Comparison of ENCODE assay signal across 8 cellular contexts in the genomic region with DNA sequence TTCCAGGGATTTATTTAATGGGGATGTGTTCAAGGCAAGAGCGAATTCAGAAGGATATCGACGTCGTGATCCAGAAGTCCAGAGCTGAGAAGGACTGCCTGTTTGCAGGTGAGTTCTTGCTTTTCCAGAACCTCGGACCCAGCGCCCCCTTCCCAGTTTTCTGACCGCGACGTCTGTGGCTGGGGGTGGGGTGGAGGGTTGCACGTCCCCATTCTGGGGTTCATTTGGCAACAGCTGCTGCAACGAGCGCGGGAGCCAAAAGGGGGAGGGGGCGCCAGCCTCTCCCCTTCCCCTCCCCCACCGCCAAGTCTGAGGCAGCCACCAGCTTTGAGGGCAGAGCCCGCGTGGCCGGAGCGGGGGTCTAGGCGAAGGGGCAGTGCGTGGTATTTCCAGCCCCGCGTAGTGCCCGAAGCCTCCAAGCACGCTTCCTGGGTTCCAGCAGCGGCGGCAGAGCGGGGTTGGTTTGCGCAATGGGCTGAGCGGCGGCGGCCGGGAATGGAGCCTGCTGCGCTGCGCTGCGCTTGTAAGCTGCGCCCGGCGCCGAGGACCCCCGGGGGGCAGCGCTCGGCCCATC. TPM values are rescaled to one million over a fixed set of nuclear protein-coding genes. Genes with fewer than 3 reads are reported as not detected.
DNase-seq lines count a peak whose midpoint lies in the region; ATAC-seq and TF ChIP-seq lines count a peak whose summit lies in the region.

No MANE protein-coding gene starts in this region.

- peaks cover 6% of the 10 kb centered on the region for H4K20me1 ChIP-seq in Loucy (ENCODE audit: insufficient read depth, low read length, poor library complexity, severe bottlenecking)

- peak; percentile 79 for DNase-seq in DMS53 (lab: John Stamatoyannopoulos, UW)
- DNase-seq in DMS53 treated with DMSO at 0.1 percent for 48 hours (lab: John Stamatoyannopoulos, UW; ENCODE audit: unreplicated experiment) = no peak
- DNase-seq in HAP-1 (ENCODE audit: low spot score in 2 of 2) = peak in 1 of 2 experiments; percentile 67
- DNase-seq in activated B cell treated with CpG ODN at 0.5 μM for 24 hours = no peak
- peak; percentile 49 for DNase-seq in myocyte (ENCODE audit: low read depth)
- DNase-seq in tibial nerve (ENCODE audit: low spot score in 2 of 2) = peak; percentile 17 to 22

- no peak for TF ChIP-seq CTCF in Loucy (conservative IDR thresholded peaks at IDR 0.05; ENCODE audit: low read length)
- TF ChIP-seq CTCF in activated B cell treated with CpG ODN at 0.5 μM for 24 hours (IDR thresholded peaks at IDR 0.05) = no peak
- no peak for TF ChIP-seq CTCF in tibial nerve (IDR thresholded peaks at IDR 0.05)

- POLR2A ChIA-PET in activated B cell treated with CpG ODN at 0.5 μM for 24 hours (lab: Charles Lee) = interaction anchor here (0.6 to 2.2 kb wide), 12 partner anchors 13 to 226 kb away, joined by 3 to 24 read pairs (median 4); partner anchors contain the start of gene EMB

- no peaks in the 10 kb centered on the region for H3K27me3 ChIP-seq in HAP-1 (ENCODE audit: low read depth)
- H3K27me3 ChIP-seq in Loucy (ENCODE audit: insufficient read depth, low read length, poor library complexity, severe bottlenecking) = no peaks in the 10 kb centered on the region
- no peaks in the 10 kb centered on the region for H3K27me3 ChIP-seq in esophagus (ENCODE audit: control insufficient read depth in 1 of 2, insufficient read depth in 2 of 2, low read length in 2 of 2)
- H3K27me3 ChIP-seq in tibial nerve = no peaks in the 10 kb centered on the region

- TF ChIP-seq POLR2A in tibial nerve (IDR thresholded peaks at IDR 0.05) = no peak

- in situ Hi-C loops in HAP-1 (cut with MboI; ENCODE audit: low sequenced_read_pairs) = no loop called here

- no peaks in the 10 kb centered on the region for H3K27me3 Mint-ChIP-seq in activated B cell treated with CpG ODN at 0.5 μM for 24 hours

- H3K4me1 Mint-ChIP-seq in activated B cell treated with CpG ODN at 0.5 μM for 24 hours = peaks cover 44% of the 10 kb centered on the region

- CTCF ChIA-PET in activated B cell treated with CpG ODN at 0.5 μM for 24 hours (lab: Charles Lee) = no interaction called here

- peaks cover 50% of the 10 kb centered on the region for H3K79me2 ChIP-seq in Loucy (ENCODE audit: insufficient read depth, low read length)

- intact Hi-C loops in activated B cell treated with CpG ODN at 0.5 μM for 24 hours (cut with micrococcal nuclease) = loop anchor here (5.0 to 10.0 kb wide), 4 partner anchors 55 to 240 kb away; no protein-coding TSS in a partner anchor

- peak overlapping the region; percentile 92 to 96 for H3K27ac ChIP-seq in esophagus (ENCODE audit: low read depth in 2 of 2, low read length in 1 of 2)
- H3K27ac ChIP-seq in tibial nerve = peak overlapping the region; percentile 88 to 95 (median 90)

- H3K36me3 ChIP-seq in HAP-1 (replicated peaks) (no peaks in the 10 kb centered on the region), Loucy (ENCODE audit: insufficient read depth, low read length) (no peaks in the 10 kb centered on the region), esophagus (ENCODE audit: control insufficient read depth in 2 of 2, insufficient read depth in 2 of 2, low read length in 1 of 2) (no peaks in the 10 kb centered on the region), tibial nerve (no peaks in the 10 kb centered on the region)

- H2AFZ ChIP-seq in Loucy (ENCODE audit: low read length) = no peak overlapping the region

- H3K9me3 ChIP-seq in HAP-1 (no peaks in the 10 kb centered on the region; the same call in 1 of the 2 replicates), Loucy (ENCODE audit: insufficient read depth, low read depth, low read length) (no peaks in the 10 kb centered on the region), esophagus (ENCODE audit: control insufficient read depth in 2 of 2, insufficient read depth in 1 of 2, low read depth in 1 of 2, low read length in 1 of 2) (no peaks in the 10 kb centered on the region), tibial nerve (no peaks in the 10 kb centered on the region)

- H3K9me2 ChIP-seq in Loucy (replicated peaks; ENCODE audit: low read depth, low read length) = no peaks in the 10 kb centered on the region

- H3K4me3 ChIP-seq in HAP-1 (peak overlapping the region; percentile 67), Loucy (ENCODE audit: low read length, poor library complexity, severe bottlenecking) (peak overlapping the region; percentile 86), esophagus (ENCODE audit: low read depth in 1 of 2, low read length in 2 of 2) (peak overlapping the region; percentile 83 to 89), tibial nerve (peak overlapping the region; percentile 87 to 92 (median 90))

- peak overlapping the region; percentile 99 for H3K4me3 Mint-ChIP-seq in activated B cell treated with CpG ODN at 0.5 μM for 24 hours

- no peaks in the 10 kb centered on the region for H3K9me3 Mint-ChIP-seq in activated B cell treated with CpG ODN at 0.5 μM for 24 hours

- peaks cover 20% of the 10 kb centered on the region for H3K36me3 Mint-ChIP-seq in activated B cell treated with CpG ODN at 0.5 μM for 24 hours (ENCODE audit: low read depth)

- H3K4me1 ChIP-seq in HAP-1 = peaks cover 2% of the 10 kb centered on the region; the same call in 1 of the 2 replicates
- peaks cover 17% of the 10 kb centered on the region for H3K4me1 ChIP-seq in Loucy (ENCODE audit: insufficient read depth, low read length, poor library complexity, severe bottlenecking)
- no peaks in the 10 kb centered on the region for H3K4me1 ChIP-seq in esophagus (ENCODE audit: control insufficient read depth in 2 of 2, insufficient read depth in 2 of 2, low read length in 1 of 2)
- H3K4me1 ChIP-seq in tibial nerve = peaks cover 0 to 16% (median 6%) of the 10 kb centered on the region in 4 donors

- peak overlapping the region; percentile 80 for H3K4me2 ChIP-seq in Loucy (ENCODE audit: low read depth, low read length, poor library complexity, severe bottlenecking)

- peak in 1 of 2 donors; percentile 23 for TF ChIP-seq EP300 in tibial nerve (IDR thresholded peaks at IDR 0.05)

- 0% methylated on average over 42 to 43 of the region's 43 CpGs for WGBS in esophagus, 2 donors
- 0 to 1% methylated on average over 32 to 43 of the region's 43 CpGs for WGBS in tibial nerve, 2 donors

- no peaks in the 10 kb centered on the region for H3F3A ChIP-seq in Loucy (ENCODE audit: low read depth)

- H3K9ac ChIP-seq in Loucy (ENCODE audit: low read depth, low read length, poor library complexity, severe bottlenecking) = peak overlapping the region; percentile 94

- H3K27ac Mint-ChIP-seq in activated B cell treated with CpG ODN at 0.5 μM for 24 hours = peak overlapping the region; percentile 100

- ATAC-seq in activated B cell treated with CpG ODN at 0.5 μM for 24 hours (ENCODE audit: low read depth) = peak; percentile 43

RNA-seq across cellular contexts. Expression of gene PARP8, which starts 0.7 kb away (rescaled TPM):
- total RNA-seq in activated B cell treated with CpG ODN at 0.5 μM for 24 hours (39.3 and 56.0 TPM in 2 replicates), myocyte (3.8 and 8.5 TPM in 2 replicates), tibial nerve (10 to 100 TPM; 10.4 to 24.7 (median 18.8) TPM)
- 1 to 10 TPM; 4.5 to 5.6 TPM for polyA plus RNA-seq in esophagus
- 12.8 TPM for polyA plus RNA-seq in myocyte (2012)

Comparison
In these comparisons a context has a peak if more than half of its experiments do, and no peak if none do; other contexts are left out.
1. DNase-seq: peak in DMS53 (single experiment), myocyte (single experiment) and tibial nerve (2 of 2); none in DMS53 treated with DMSO at 0.1 percent for 48 hours (single experiment) and activated B cell treated with CpG ODN at 0.5 μM for 24 hours (single experiment).
2. Peak in every context shown above with its lines, with median percentiles within 50 percentile points of each other: H3K4me3 ChIP-seq.